Comparison of ENCODE assay signal across 8 cellular contexts in the genomic region with DNA sequence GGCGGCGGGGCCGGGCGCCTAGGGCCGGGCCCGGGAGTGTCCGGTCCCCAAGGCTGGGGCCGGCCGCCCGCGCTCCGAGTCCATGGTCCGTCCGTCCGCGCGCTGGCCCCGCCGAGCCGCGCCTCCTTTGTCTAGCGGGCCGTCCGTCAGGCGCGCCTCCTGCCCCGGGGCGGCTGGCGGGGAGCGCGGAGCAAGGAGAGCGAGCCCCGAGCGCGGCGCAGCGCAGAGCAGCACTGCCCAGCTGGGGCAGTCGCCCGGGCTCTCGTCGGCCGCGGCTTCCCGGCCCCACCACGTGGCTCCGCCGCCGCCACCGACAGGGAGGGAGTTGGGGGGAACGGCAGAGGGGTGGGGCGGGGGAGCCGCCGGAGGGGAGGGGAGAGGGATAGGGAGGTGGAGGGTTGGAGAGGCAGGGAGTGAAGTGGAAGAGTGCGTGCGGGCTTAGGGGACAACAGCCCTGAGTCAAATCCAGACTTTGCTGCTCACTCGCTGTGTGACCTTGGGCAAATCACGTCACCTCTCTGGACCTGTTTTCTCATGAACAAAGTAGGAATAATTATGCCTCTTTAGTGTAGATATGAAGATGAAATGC. TPM values are rescaled to one million over a fixed set of nuclear protein-coding genes. Genes with fewer than 3 reads are reported as not detected.
DNase-seq lines count a peak whose midpoint lies in the region; ATAC-seq and TF ChIP-seq lines count a peak whose summit lies in the region.

A gene (minus strand): TSS at position 235 of the 589 bp plus-strand sequence. CDS start 340 bp downstream, outside the sequence.

- H3K27ac ChIP-seq in HUES6 (ENCODE audit: low read depth, low read length), result no peak within 1 kb of the TSS

- no peaks in the 10 kb centered on the region for H3K9me3 Mint-ChIP-seq in stimulated activated memory B cell treated with anti-CD40 and anti-IgM and Interleukin-4, amounts not matched to agents 10 μg/mL and 1 μg/mL and 100 μg/mL, for 72 hours

- ATAC-seq in stimulated activated memory B cell treated with anti-CD40 and anti-IgM and Interleukin-4, amounts not matched to agents 10 μg/mL and 1 μg/mL and 100 μg/mL, for 72 hours, result peak; percentile 9
- ATAC-seq in HG03521 (IDR thresholded peaks at IDR 0.05; ENCODE audit: unreplicated experiment) (no peak), GM19397 (IDR thresholded peaks at IDR 0.05; ENCODE audit: unreplicated experiment) (no peak)

- H3K4me1 Mint-ChIP-seq in stimulated activated memory B cell treated with anti-CD40 and anti-IgM and Interleukin-4, amounts not matched to agents 10 μg/mL and 1 μg/mL and 100 μg/mL, for 72 hours, result peaks cover 8% of the 10 kb centered on the region

- H3K4me1 ChIP-seq in BE2C (no peaks in the 10 kb centered on the region), HUES6 (ENCODE audit: control insufficient read depth, insufficient read depth, low read length) (peaks cover 6% of the 10 kb centered on the region; the same call in 1 of the 2 replicates)

- no peaks in the 10 kb centered on the region for H3K36me3 ChIP-seq in BE2C
- H3K36me3 ChIP-seq in HUES6 (ENCODE audit: control insufficient read depth, insufficient read depth, low read length), result no peaks in the 10 kb centered on the region

- peak within 1 kb of the TSS; percentile 25 for H3K27ac Mint-ChIP-seq in stimulated activated memory B cell treated with anti-CD40 and anti-IgM and Interleukin-4, amounts not matched to agents 10 μg/mL and 1 μg/mL and 100 μg/mL, for 72 hours

- peaks cover 59% of the 10 kb centered on the region for H3K27me3 Mint-ChIP-seq in stimulated activated memory B cell treated with anti-CD40 and anti-IgM and Interleukin-4, amounts not matched to agents 10 μg/mL and 1 μg/mL and 100 μg/mL, for 72 hours

- H3K4me3 ChIP-seq in BE2C (ENCODE audit: low read depth, low read length) (peak within 1 kb of the TSS; percentile 53), HUES6 (ENCODE audit: low read depth, low read length) (peak within 1 kb of the TSS; percentile 62), iPS-18c (ENCODE audit: insufficient read depth, low read depth, low read length) (peak within 1 kb of the TSS; percentile 74)

- no peak for TF ChIP-seq CTCF in BE2C (IDR thresholded peaks at IDR 0.05; ENCODE audit: low read depth, low read length)

- peak within 1 kb of the TSS; percentile 34 for H3K9ac ChIP-seq in HUES6 (ENCODE audit: low read length)

- no peaks in the 10 kb centered on the region for H3K36me3 Mint-ChIP-seq in stimulated activated memory B cell treated with anti-CD40 and anti-IgM and Interleukin-4, amounts not matched to agents 10 μg/mL and 1 μg/mL and 100 μg/mL, for 72 hours

- DNase-seq in BE2C, result peak; percentile 62
- DNase-seq in amniotic epithelial cell (ENCODE audit: low read depth), result peak; percentile 22
- no peak for DNase-seq in HT-29 (ENCODE audit: low spot score)

- peak within 1 kb of the TSS; percentile 28 for H3K4me3 Mint-ChIP-seq in stimulated activated memory B cell treated with anti-CD40 and anti-IgM and Interleukin-4, amounts not matched to agents 10 μg/mL and 1 μg/mL and 100 μg/mL, for 72 hours

- no peaks in the 10 kb centered on the region for H3K9me3 ChIP-seq in BE2C
- H3K9me3 ChIP-seq in HUES6 (ENCODE audit: control insufficient read depth, insufficient read depth, low read depth, low read length), result no peaks in the 10 kb centered on the region
- H3K9me3 ChIP-seq in iPS-18c (ENCODE audit: control insufficient read depth, insufficient read depth, low read length), result no peaks in the 10 kb centered on the region

- no peaks in the 10 kb centered on the region for H3K27me3 ChIP-seq in BE2C
- peaks cover 33% of the 10 kb centered on the region for H3K27me3 ChIP-seq in HUES6 (ENCODE audit: control insufficient read depth, insufficient read depth, low read length)

RNA-seq across cellular contexts. Expression of the gene that starts here (rescaled TPM):
- polyA plus RNA-seq in BE2C (2012; ENCODE audit: insufficient read depth, insufficient read length, low read depth), result 10.9 TPM
- not detected in 2 replicates for total RNA-seq in HT-29 (2014; rRNA removed; shearing (Covaris generic))
